Comparison of ENCODE assay signal across 23 cellular contexts in genomic region chr12:91239497-91239896, GRCh38. TPM values are rescaled to one million over a fixed set of nuclear protein-coding genes. Genes with fewer than 3 reads are reported as not detected.
A peak's percentile ranks its signal among the peaks of the same experiment; 100 is the strongest.
DNase-seq lines count a peak whose midpoint lies in the region; ATAC-seq and FAIRE-seq lines count a peak whose summit lies in the region.
"Had no signal": no experiment of that assay in that cellular context is flagged by ENCODE, and none has a peak within 500 bp of the region (broad histone marks: within the 10 kb centered on the region; RNA-seq: fewer than 3 reads in every experiment).

No MANE protein-coding gene starts in this region.

- H2BK5ac ChIP-seq in neuronal stem cell (ENCODE audit: low read length) = no peak overlapping the region

- no peak overlapping the region for H4K91ac ChIP-seq in neuronal stem cell (ENCODE audit: low read depth, low read length, poor library complexity)

- no peaks in the 10 kb centered on the region for H3K79me2 ChIP-seq in GM23248 (ENCODE audit: insufficient read depth)

- no peak overlapping the region for H3K23ac ChIP-seq in neuronal stem cell (ENCODE audit: low read depth, low read length, poor library complexity)

- H3K27ac ChIP-seq in GM23248 (no peak overlapping the region), right cardiac atrium (ENCODE audit: low read length) (no peak overlapping the region), rectal smooth muscle tissue (ENCODE audit: low read depth, low read length) (peak overlapping the region; percentile 32), neuronal stem cell (replicated peaks; ENCODE audit: low read length) (no peak overlapping the region)
- H3K27ac ChIP-seq: A549, brain microvascular endothelial cell, colonic mucosa, upper lobe of left lung had no signal

- H3K36me3 ChIP-seq in GM23248 (ENCODE audit: low read depth) (no peaks in the 10 kb centered on the region), rectal smooth muscle tissue (ENCODE audit: control insufficient read depth, insufficient read depth, low read length) (no peaks in the 10 kb centered on the region), neuronal stem cell (replicated peaks in 1 of 2; ENCODE audit: control insufficient read depth in 2 of 2, insufficient read depth in 2 of 2, low read length in 2 of 2) (no peaks in the 10 kb centered on the region)
- H3K36me3 ChIP-seq: brain microvascular endothelial cell, colonic mucosa, esophagus muscularis mucosa, upper lobe of left lung had no signal

- ATAC-seq in right cardiac atrium (peak; percentile 67 to 89), HG03439 (IDR thresholded peaks at IDR 0.05; ENCODE audit: unreplicated experiment) (no peak)
- ATAC-seq: A549; naive thymus-derived CD8-positive, alpha-beta T cell; T-helper 17 cell had no signal

- H2AK5ac ChIP-seq in neuronal stem cell (ENCODE audit: low read depth, low read length) = no peak overlapping the region

- no peak overlapping the region for H3K9ac ChIP-seq in GM23248
- no peak overlapping the region for H3K9ac ChIP-seq in rectal smooth muscle tissue (ENCODE audit: low read length)
- H3K9ac ChIP-seq in neuronal stem cell (ENCODE audit: low read depth, low read length, poor library complexity) = no peak overlapping the region

- in situ Hi-C loops in GM23248 (cut with MboI) = no loop called here

- peak; percentile 41 for FAIRE-seq in endometrium (lab: Jason Lieb, UNC)
- FAIRE-seq: A549, H1 had no signal

- H3K4me1 ChIP-seq in GM23248 (ENCODE audit: insufficient read depth) (peaks cover 4% of the 10 kb centered on the region; the same call in 1 of the 2 replicates), right cardiac atrium (ENCODE audit: control insufficient read depth, insufficient read depth, low read length) (no peaks in the 10 kb centered on the region), rectal smooth muscle tissue (ENCODE audit: control insufficient read depth, insufficient read depth, low read length) (no peaks in the 10 kb centered on the region), neuronal stem cell (ENCODE audit: control insufficient read depth in 2 of 2, insufficient read depth in 1 of 2, low read depth in 1 of 2, low read length in 2 of 2) (no peaks in the 10 kb centered on the region)
- H3K4me1 ChIP-seq: A549, colonic mucosa, esophagus muscularis mucosa, upper lobe of left lung had no signal

- intact Hi-C loops in right cardiac atrium (cut with DNase I) = no loop called here

- H3K4me3 ChIP-seq in GM23248 = no peak overlapping the region
- H3K4me3 ChIP-seq in right cardiac atrium (ENCODE audit: low read length) = no peak overlapping the region
- no peak overlapping the region for H3K4me3 ChIP-seq in rectal smooth muscle tissue (ENCODE audit: low read length)
- H3K4me3 ChIP-seq in neuronal stem cell (ENCODE audit: low read length in 2 of 2) = no peak overlapping the region
- H3K4me3 ChIP-seq: A549, colonic mucosa, esophagus muscularis mucosa, upper lobe of left lung had no signal

- no peaks in the 10 kb centered on the region for H4K20me1 ChIP-seq in GM23248 (ENCODE audit: insufficient read depth)

- H2AFZ ChIP-seq in GM23248 = peak overlapping the region; percentile 12
- H2AFZ ChIP-seq in neuronal stem cell (ENCODE audit: low read length) = no peak overlapping the region

- H3K9me2 ChIP-seq in GM23248 (ENCODE audit: insufficient read depth) = no peaks in the 10 kb centered on the region

- H3K27me3 ChIP-seq in GM23248 (replicated peaks; ENCODE audit: insufficient read depth) (no peaks in the 10 kb centered on the region), right cardiac atrium (ENCODE audit: control insufficient read depth, insufficient read depth) (no peaks in the 10 kb centered on the region), rectal smooth muscle tissue (ENCODE audit: control insufficient read depth, insufficient read depth, low read length) (no peaks in the 10 kb centered on the region), neuronal stem cell (ENCODE audit: control insufficient read depth in 3 of 3, insufficient read depth in 3 of 3, low read depth in 1 of 3, low read length in 3 of 3) (no peaks in the 10 kb centered on the region)
- H3K27me3 ChIP-seq: brain microvascular endothelial cell, colonic mucosa, esophagus muscularis mucosa, upper lobe of left lung had no signal

- 54 to 60% methylated on average over 2 of the region's 2 CpGs for WGBS in GM23248 (ENCODE audit: low coverage in 1 of 2, low lambda C conversion rate in 2 of 2, missing lambda C conversion rate in 2 of 2), 2 experiments
- WGBS in right cardiac atrium = 59% methylated on average over 2 of the region's 2 CpGs
- WGBS in neuronal stem cell (ENCODE audit: extremely low coverage in 2 of 2, insufficient read length in 2 of 2, insufficient replicate concordance in 1 of 2), 2 donors = no CpG with 5 or more reads among the region's 2 CpGs

- H3K14ac ChIP-seq in neuronal stem cell (ENCODE audit: low read length) = no peak overlapping the region

- no peak overlapping the region for H2BK12ac ChIP-seq in neuronal stem cell (ENCODE audit: low read length)

- no peak overlapping the region for H2BK15ac ChIP-seq in neuronal stem cell (ENCODE audit: low read length)

- no peak overlapping the region for H4K8ac ChIP-seq in neuronal stem cell (ENCODE audit: low read depth, low read length)

- H3K4me2 ChIP-seq in GM23248 (ENCODE audit: unreplicated experiment) (no peak overlapping the region), neuronal stem cell (ENCODE audit: insufficient read depth, low read length, poor library complexity, severe bottlenecking) (no peak overlapping the region)
- H3K4me2 ChIP-seq: A549 had no signal

- H3K9me3 ChIP-seq in GM23248 (ENCODE audit: low read depth) (no peaks in the 10 kb centered on the region), right cardiac atrium (ENCODE audit: control insufficient read depth, low read length) (no peaks in the 10 kb centered on the region), neuronal stem cell (replicated peaks in 1 of 2; ENCODE audit: control insufficient read depth in 2 of 2, insufficient read depth in 1 of 2, low read depth in 1 of 2, low read length in 2 of 2) (no peaks in the 10 kb centered on the region)
- H3K9me3 ChIP-seq: A549, colonic mucosa, upper lobe of left lung had no signal

- H3K4ac ChIP-seq in neuronal stem cell (ENCODE audit: low read length) = no peak overlapping the region

- no peaks in the 10 kb centered on the region for H3K79me1 ChIP-seq in neuronal stem cell (ENCODE audit: low read depth, low read length)

- DNase-seq in GM23248 (no peak), right cardiac atrium (no peak), neuronal stem cell (ENCODE audit: low spot score) (no peak), nucleus accumbens (lab: John Stamatoyannopoulos, UW) (no peak)
- DNase-seq in stimulated activated naive CD4-positive, alpha-beta T cell treated with Interleukin-2 at 50 U/mL for 16 hours (lab: John Stamatoyannopoulos, UW) = no peak
- DNase-seq: activated gamma-delta T cell; activated T-cell treated with anti-CD3 and anti-CD28 coated beads, Interleukin-2, amount 50 U/mL, for 1 hour; brain microvascular endothelial cell; colonic mucosa; GDM1; MM.1S; naive thymus-derived CD8-positive, alpha-beta T cell; NCI-H1417 treated with DMSO at 0.1 percent for 48 hours; NCI-H2171; NCI-H524; T-helper 17 cell; upper lobe of left lung had no signal

- H3F3A ChIP-seq in GM23248 (ENCODE audit: insufficient read depth) = no peaks in the 10 kb centered on the region

- H2BK120ac ChIP-seq in neuronal stem cell (ENCODE audit: low read depth, low read length) = no peak overlapping the region

- H3K18ac ChIP-seq in neuronal stem cell (ENCODE audit: low read length) = no peak overlapping the region

RNA-seq across cellular contexts. Expression of gene DCN, which starts 56.9 kb away (rescaled TPM):
- total RNA-seq in GM23248 (2014; rRNA removed; shearing (Covaris generic)) = 432 and 441 TPM in 2 replicates
- 483 and 504 TPM in 2 replicates for polyA plus RNA-seq in GM23248 (2016; fragmentation: Nextera tagmentation; extraction: Ambion mirVana)
- 1,000 to 10,000 TPM; 1,110 to 1,790 (median 1,514) TPM for total RNA-seq in right cardiac atrium
- 764 TPM for polyA plus RNA-seq in right cardiac atrium
- polyA plus RNA-seq in neuronal stem cell (2013, experiment 1 of 2) = not detected
- not detected for polyA plus RNA-seq in neuronal stem cell (2013, experiment 2 of 2)
- total RNA-seq: H1; naive thymus-derived CD8-positive, alpha-beta T cell; T-helper 17 cell had no signal
- polyA plus RNA-seq: H1; naive thymus-derived CD8-positive, alpha-beta T cell had no signal
